In genomic region chr2:121541495-121541894, GRCh38 we compare ENCODE assay signal across 15 cellular contexts. TPM values are rescaled to one million over a fixed set of nuclear protein-coding genes. Genes with fewer than 3 reads are reported as not detected.
DNase-seq lines count a peak whose midpoint lies in the region; ATAC-seq and TF ChIP-seq lines count a peak whose summit lies in the region.
"Had no signal": no experiment of that assay in that cellular context is flagged by ENCODE, and none has a peak within 500 bp of the region (broad histone marks: within the 10 kb centered on the region; RNA-seq: fewer than 3 reads in every experiment).

No MANE protein-coding gene starts in this region.

- no peaks in the 10 kb centered on the region for H3K27me3 ChIP-seq in right cardiac atrium (ENCODE audit: control insufficient read depth, insufficient read depth)
- no peaks in the 10 kb centered on the region for H3K27me3 ChIP-seq in psoas muscle (ENCODE audit: insufficient read depth in 3 of 3, low read length in 2 of 3)
- no peaks in the 10 kb centered on the region for H3K27me3 ChIP-seq in H7 (ENCODE audit: control insufficient read depth, insufficient read depth, low read length)
- H3K27me3 ChIP-seq: BLaER1 treated with 17β-estradiol and CSF1 and Interleukin-3, amounts not matched to agents 10 nM and 100 nM had no signal

- DNase-seq in Right ventricle myocardium superior = no peak
- no peak for DNase-seq in right cardiac atrium
- DNase-seq in cerebellar cortex (ENCODE audit: low spot score) = peak; percentile 61
- no peak for DNase-seq in psoas muscle
- DNase-seq in H7 = no peak
- no peak for DNase-seq in activated naive CD4-positive, alpha-beta T cell (lab: John Stamatoyannopoulos, UW)
- DNase-seq: 8988T; AML-193; CD4-positive, CD25-positive, alpha-beta regulatory T cell; DMS53; GM23248 had no signal

- H3K27ac ChIP-seq in right cardiac atrium (ENCODE audit: low read length) = no peak overlapping the region
- H3K27ac ChIP-seq in psoas muscle = peak overlapping the region; percentile 54
- H3K27ac ChIP-seq: BLaER1 treated with 17β-estradiol and CSF1 and Interleukin-3, amounts not matched to agents 10 nM and 100 nM; GM23248 had no signal

- TF ChIP-seq CTCF in psoas muscle (IDR thresholded peaks at IDR 0.05) = no peak

- H3K4me3 ChIP-seq in right cardiac atrium (ENCODE audit: low read length) = no peak overlapping the region
- H3K4me3 ChIP-seq in psoas muscle = no peak overlapping the region
- H3K4me3 ChIP-seq in H7 (ENCODE audit: insufficient read depth, low read depth, low read length) = no peak overlapping the region
- H3K4me3 ChIP-seq: BLaER1 treated with 17β-estradiol and CSF1 and Interleukin-3, amounts not matched to agents 10 nM and 100 nM; GM23248 had no signal

- intact Hi-C loops in Right ventricle myocardium superior (cut with DNase I) = loop anchor here (5.0 kb wide), 1 partner anchor 56 kb away; no protein-coding TSS in a partner anchor
- intact Hi-C loops in right cardiac atrium (cut with DNase I) = no loop called here
- intact Hi-C loops in psoas muscle (cut with DNase I) = loop anchor here in 1 of 2 donors (10.0 kb wide), 1 partner anchor 843 kb away; no protein-coding TSS in a partner anchor

- peaks cover 5% of the 10 kb centered on the region for H3K4me1 ChIP-seq in right cardiac atrium (ENCODE audit: control insufficient read depth, insufficient read depth, low read length)
- H3K4me1 ChIP-seq in psoas muscle = peaks cover 64% of the 10 kb centered on the region

- 58% methylated on average over 7 of the region's 7 CpGs for WGBS in right cardiac atrium
- WGBS in psoas muscle, 3 donors = 23 to 29% (median 24%) methylated on average over 7 of the region's 7 CpGs

- H3K36me3 ChIP-seq in psoas muscle (ENCODE audit: insufficient read depth in 1 of 2, low read depth in 1 of 2) (no peaks in the 10 kb centered on the region), H7 (replicated peaks; ENCODE audit: control insufficient read depth, insufficient read depth, low read length) (no peaks in the 10 kb centered on the region)

- ATAC-seq in Right ventricle myocardium superior (ENCODE audit: poor library complexity) (peak; percentile 40), right cardiac atrium (no peak), psoas muscle (peak in 1 of 4 donors; percentile 54), GM18511 (IDR thresholded peaks at IDR 0.05; ENCODE audit: unreplicated experiment) (no peak)

- H3K9me3 ChIP-seq in right cardiac atrium (ENCODE audit: control insufficient read depth, low read length) = no peaks in the 10 kb centered on the region
- no peaks in the 10 kb centered on the region for H3K9me3 ChIP-seq in psoas muscle

RNA-seq across cellular contexts. Expression of gene RNU4ATAC, which starts 10.8 kb away (rescaled TPM):
- total RNA-seq in Right ventricle myocardium superior (28.8 TPM), right cardiac atrium (10 to 100 TPM in 1 of 4 donors, not detected in 3; 12.7 TPM), psoas muscle (not detected)
- polyA plus RNA-seq in right cardiac atrium (not detected), psoas muscle (not detected)
- total RNA-seq in H7 (2014; rRNA removed; shearing (Covaris generic)) = under 0.01 TPM in 1 of 2 replicates, not detected in the other
- total RNA-seq: CD4-positive, CD25-positive, alpha-beta regulatory T cell; GM23248; HT-29 had no signal
- polyA plus RNA-seq: CD4-positive, CD25-positive, alpha-beta regulatory T cell; GM23248; IMR-90 had no signal
